In the genomic region with DNA sequence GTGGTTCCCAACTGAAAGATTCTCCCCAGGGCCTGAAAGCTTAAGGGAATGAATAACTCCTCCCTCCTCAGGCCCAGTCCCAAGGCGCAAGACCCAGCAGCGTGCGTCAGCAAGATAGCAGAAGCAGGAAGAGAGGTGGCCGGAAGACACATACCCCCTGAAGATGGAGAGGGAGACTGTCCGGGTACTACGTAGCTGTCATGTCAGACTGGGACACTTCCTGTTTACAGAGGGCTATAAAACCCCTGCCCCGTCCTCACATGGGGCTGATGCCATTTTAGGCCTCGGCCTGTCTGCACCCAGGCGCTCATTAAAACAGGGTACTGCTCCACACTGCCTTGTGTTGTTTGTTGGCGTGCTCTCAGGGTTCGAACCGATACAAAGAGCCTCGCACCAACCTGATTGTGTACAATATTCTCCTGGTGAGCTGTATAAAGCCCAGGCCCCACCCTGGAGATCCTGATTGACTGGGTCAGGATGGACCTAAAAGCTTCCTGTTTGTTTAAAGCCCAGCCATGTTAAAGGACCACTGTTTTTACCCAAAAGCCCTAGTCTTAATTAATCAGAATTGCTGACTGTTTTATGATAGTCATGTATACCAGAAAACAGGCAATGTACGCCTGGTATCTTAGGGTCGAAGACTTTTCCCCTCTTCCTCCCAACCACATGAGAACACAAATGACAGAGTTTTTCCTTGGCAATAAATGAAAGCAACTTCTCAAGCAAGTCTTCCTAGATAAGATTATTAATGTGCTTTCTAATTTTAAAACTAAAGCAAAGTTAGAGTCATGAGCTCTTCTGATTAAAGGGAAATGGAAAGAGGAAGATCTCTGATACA, we compare ENCODE assay signal across 1 cellular context.
A peak's percentile ranks its signal among the peaks of the same experiment; 100 is the strongest.
TF ChIP-seq lines count a peak whose summit lies in the region.

No MANE protein-coding gene starts in this region.

TF ChIP-seq in K562, 482 proteins besides CTCF, POLR2A, EP300 and RAD21 (continued from another document):
- TF ChIP-seq, protein P1, sequence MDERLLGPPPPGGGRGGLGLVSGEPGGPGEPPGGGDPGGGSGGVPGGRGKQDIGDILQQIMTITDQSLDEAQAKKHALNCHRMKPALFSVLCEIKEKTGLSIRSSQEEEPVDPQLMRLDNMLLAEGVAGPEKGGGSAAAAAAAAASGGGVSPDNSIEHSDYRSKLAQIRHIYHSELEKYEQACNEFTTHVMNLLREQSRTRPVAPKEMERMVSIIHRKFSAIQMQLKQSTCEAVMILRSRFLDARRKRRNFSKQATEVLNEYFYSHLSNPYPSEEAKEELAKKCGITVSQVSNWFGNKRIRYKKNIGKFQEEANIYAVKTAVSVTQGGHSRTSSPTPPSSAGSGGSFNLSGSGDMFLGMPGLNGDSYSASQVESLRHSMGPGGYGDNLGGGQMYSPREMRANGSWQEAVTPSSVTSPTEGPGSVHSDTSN (CRISPR knock-in tag; IDR thresholded peaks at IDR 0.05; ENCODE audit: low read depth) = no peak
- TF ChIP-seq, protein P1 (tag; conservative IDR thresholded peaks at IDR 0.05; ENCODE audit: low read depth) = no peak
- TF ChIP-seq ELF1 (tag; IDR thresholded peaks at IDR 0.05) = peak; percentile 44; the same call in 1 of the 2 replicates
- TF ChIP-seq MEF2A (IDR thresholded peaks at IDR 0.05; ENCODE audit: control insufficient read depth, low read depth, low read length) = no peak
- TF ChIP-seq CREM (IDR thresholded peaks at IDR 0.05; ENCODE audit: low read depth) = peak; percentile 39; the same call in 1 of the 2 replicates
- peak; percentile 56 for TF ChIP-seq GABPA (tag; conservative IDR thresholded peaks at IDR 0.05; ENCODE audit: low read depth)
- TF ChIP-seq GTF2A2 (tag; IDR thresholded peaks at IDR 0.05) = peak; percentile 64; the same call in 1 of the 2 replicates
- TF ChIP-seq MCM5 (IDR thresholded peaks at IDR 0.05; ENCODE audit: low read depth) = no peak
- no peak for TF ChIP-seq LCOR (CRISPR knock-in tag; IDR thresholded peaks at IDR 0.05)
- TF ChIP-seq NRF1 (conservative IDR thresholded peaks at IDR 0.05 in 1 of 2, IDR thresholded peaks at IDR 0.05 in 1 of 2) = peak in 1 of 2 experiments; percentile 44; a peak in 3 of 4 replicates
- no peak for TF ChIP-seq ATF1 (CRISPR knock-in tag; IDR thresholded peaks at IDR 0.05)
- TF ChIP-seq ATF1 (tag; IDR thresholded peaks at IDR 0.05) = peak; percentile 36; the same call in 1 of the 2 replicates
- TF ChIP-seq, protein P2, sequence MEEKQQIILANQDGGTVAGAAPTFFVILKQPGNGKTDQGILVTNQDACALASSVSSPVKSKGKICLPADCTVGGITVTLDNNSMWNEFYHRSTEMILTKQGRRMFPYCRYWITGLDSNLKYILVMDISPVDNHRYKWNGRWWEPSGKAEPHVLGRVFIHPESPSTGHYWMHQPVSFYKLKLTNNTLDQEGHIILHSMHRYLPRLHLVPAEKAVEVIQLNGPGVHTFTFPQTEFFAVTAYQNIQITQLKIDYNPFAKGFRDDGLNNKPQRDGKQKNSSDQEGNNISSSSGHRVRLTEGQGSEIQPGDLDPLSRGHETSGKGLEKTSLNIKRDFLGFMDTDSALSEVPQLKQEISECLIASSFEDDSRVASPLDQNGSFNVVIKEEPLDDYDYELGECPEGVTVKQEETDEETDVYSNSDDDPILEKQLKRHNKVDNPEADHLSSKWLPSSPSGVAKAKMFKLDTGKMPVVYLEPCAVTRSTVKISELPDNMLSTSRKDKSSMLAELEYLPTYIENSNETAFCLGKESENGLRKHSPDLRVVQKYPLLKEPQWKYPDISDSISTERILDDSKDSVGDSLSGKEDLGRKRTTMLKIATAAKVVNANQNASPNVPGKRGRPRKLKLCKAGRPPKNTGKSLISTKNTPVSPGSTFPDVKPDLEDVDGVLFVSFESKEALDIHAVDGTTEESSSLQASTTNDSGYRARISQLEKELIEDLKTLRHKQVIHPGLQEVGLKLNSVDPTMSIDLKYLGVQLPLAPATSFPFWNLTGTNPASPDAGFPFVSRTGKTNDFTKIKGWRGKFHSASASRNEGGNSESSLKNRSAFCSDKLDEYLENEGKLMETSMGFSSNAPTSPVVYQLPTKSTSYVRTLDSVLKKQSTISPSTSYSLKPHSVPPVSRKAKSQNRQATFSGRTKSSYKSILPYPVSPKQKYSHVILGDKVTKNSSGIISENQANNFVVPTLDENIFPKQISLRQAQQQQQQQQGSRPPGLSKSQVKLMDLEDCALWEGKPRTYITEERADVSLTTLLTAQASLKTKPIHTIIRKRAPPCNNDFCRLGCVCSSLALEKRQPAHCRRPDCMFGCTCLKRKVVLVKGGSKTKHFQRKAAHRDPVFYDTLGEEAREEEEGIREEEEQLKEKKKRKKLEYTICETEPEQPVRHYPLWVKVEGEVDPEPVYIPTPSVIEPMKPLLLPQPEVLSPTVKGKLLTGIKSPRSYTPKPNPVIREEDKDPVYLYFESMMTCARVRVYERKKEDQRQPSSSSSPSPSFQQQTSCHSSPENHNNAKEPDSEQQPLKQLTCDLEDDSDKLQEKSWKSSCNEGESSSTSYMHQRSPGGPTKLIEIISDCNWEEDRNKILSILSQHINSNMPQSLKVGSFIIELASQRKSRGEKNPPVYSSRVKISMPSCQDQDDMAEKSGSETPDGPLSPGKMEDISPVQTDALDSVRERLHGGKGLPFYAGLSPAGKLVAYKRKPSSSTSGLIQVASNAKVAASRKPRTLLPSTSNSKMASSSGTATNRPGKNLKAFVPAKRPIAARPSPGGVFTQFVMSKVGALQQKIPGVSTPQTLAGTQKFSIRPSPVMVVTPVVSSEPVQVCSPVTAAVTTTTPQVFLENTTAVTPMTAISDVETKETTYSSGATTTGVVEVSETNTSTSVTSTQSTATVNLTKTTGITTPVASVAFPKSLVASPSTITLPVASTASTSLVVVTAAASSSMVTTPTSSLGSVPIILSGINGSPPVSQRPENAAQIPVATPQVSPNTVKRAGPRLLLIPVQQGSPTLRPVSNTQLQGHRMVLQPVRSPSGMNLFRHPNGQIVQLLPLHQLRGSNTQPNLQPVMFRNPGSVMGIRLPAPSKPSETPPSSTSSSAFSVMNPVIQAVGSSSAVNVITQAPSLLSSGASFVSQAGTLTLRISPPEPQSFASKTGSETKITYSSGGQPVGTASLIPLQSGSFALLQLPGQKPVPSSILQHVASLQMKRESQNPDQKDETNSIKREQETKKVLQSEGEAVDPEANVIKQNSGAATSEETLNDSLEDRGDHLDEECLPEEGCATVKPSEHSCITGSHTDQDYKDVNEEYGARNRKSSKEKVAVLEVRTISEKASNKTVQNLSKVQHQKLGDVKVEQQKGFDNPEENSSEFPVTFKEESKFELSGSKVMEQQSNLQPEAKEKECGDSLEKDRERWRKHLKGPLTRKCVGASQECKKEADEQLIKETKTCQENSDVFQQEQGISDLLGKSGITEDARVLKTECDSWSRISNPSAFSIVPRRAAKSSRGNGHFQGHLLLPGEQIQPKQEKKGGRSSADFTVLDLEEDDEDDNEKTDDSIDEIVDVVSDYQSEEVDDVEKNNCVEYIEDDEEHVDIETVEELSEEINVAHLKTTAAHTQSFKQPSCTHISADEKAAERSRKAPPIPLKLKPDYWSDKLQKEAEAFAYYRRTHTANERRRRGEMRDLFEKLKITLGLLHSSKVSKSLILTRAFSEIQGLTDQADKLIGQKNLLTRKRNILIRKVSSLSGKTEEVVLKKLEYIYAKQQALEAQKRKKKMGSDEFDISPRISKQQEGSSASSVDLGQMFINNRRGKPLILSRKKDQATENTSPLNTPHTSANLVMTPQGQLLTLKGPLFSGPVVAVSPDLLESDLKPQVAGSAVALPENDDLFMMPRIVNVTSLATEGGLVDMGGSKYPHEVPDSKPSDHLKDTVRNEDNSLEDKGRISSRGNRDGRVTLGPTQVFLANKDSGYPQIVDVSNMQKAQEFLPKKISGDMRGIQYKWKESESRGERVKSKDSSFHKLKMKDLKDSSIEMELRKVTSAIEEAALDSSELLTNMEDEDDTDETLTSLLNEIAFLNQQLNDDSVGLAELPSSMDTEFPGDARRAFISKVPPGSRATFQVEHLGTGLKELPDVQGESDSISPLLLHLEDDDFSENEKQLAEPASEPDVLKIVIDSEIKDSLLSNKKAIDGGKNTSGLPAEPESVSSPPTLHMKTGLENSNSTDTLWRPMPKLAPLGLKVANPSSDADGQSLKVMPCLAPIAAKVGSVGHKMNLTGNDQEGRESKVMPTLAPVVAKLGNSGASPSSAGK (IDR thresholded peaks at IDR 0.05) = 0 out of 2 replicates have a peak, but pooled peaks have one; percentile 19
- peak; percentile 39; the same call in 1 of the 2 replicates for TF ChIP-seq RBFOX2 (IDR thresholded peaks at IDR 0.05; ENCODE audit: low read depth, low read length)
- peak; percentile 22; the same call in 1 of the 2 replicates for TF ChIP-seq L3MBTL2 (IDR thresholded peaks at IDR 0.05)
- peak; percentile 54; the same call in 1 of the 2 replicates for TF ChIP-seq EHMT2 (IDR thresholded peaks at IDR 0.05)
- TF ChIP-seq, protein P3, sequence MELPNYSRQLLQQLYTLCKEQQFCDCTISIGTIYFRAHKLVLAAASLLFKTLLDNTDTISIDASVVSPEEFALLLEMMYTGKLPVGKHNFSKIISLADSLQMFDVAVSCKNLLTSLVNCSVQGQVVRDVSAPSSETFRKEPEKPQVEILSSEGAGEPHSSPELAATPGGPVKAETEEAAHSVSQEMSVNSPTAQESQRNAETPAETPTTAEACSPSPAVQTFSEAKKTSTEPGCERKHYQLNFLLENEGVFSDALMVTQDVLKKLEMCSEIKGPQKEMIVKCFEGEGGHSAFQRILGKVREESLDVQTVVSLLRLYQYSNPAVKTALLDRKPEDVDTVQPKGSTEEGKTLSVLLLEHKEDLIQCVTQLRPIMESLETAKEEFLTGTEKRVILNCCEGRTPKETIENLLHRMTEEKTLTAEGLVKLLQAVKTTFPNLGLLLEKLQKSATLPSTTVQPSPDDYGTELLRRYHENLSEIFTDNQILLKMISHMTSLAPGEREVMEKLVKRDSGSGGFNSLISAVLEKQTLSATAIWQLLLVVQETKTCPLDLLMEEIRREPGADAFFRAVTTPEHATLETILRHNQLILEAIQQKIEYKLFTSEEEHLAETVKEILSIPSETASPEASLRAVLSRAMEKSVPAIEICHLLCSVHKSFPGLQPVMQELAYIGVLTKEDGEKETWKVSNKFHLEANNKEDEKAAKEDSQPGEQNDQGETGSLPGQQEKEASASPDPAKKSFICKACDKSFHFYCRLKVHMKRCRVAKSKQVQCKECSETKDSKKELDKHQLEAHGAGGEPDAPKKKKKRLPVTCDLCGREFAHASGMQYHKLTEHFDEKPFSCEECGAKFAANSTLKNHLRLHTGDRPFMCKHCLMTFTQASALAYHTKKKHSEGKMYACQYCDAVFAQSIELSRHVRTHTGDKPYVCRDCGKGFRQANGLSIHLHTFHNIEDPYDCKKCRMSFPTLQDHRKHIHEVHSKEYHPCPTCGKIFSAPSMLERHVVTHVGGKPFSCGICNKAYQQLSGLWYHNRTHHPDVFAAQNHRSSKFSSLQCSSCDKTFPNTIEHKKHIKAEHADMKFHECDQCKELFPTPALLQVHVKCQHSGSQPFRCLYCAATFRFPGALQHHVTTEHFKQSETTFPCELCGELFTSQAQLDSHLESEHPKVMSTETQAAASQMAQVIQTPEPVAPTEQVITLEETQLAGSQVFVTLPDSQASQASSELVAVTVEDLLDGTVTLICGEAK (IDR thresholded peaks at IDR 0.05) = 0 out of 2 replicates have a peak, but pooled peaks have one; percentile 31
- TF ChIP-seq, protein P3 (CRISPR knock-in tag; IDR thresholded peaks at IDR 0.05) = no peak
- peak; percentile 48; the same call in 1 of the 2 replicates for TF ChIP-seq NFE2 (IDR thresholded peaks at IDR 0.05; ENCODE audit: low read depth)
- TF ChIP-seq NFIC (IDR thresholded peaks at IDR 0.05) = no peak
- peak; percentile 30 for TF ChIP-seq PHF20 (IDR thresholded peaks at IDR 0.05; ENCODE audit: partially characterized antibody)
- peak; percentile 59 for TF ChIP-seq ETV1 (tag; conservative IDR thresholded peaks at IDR 0.05; ENCODE audit: low read depth)
- TF ChIP-seq RFX5 (IDR thresholded peaks at IDR 0.05; ENCODE audit: low read depth, low read length) = no peak
